Comparison of ENCODE assay signal across 9 cellular contexts in the genomic region with DNA sequence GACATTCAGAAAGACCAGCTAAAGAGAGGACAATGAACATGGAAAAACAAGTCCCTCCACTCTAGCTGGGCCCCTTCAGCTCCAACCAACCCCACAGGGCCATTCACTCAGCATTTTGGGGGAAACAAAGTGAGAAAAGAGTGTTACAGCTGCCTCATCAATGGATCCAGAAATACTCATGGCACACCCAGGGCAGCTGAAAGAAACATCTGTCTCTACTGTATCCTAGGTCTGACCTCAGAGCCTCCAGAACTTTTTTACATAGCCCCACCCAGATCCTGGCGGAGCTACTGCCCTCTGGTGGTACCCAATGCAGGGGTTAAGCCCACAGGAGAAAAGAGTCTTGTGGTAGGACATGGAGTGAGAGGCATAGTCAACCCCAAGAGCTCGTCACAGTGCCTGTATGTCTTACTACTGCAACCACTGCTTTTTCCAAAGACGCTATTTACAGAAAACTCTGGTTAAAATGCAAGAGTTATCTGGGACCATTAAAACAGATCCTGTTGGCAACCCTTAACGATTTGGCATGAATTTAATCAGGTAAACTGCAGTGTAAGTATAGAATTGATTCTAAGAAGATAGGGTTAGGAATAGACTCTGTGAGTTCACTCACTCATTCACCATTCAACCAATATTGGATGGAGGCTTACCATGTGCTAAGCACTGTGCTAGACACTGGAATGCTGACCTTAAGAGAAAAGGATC. TPM values are rescaled to one million over a fixed set of nuclear protein-coding genes. Genes with fewer than 3 reads are reported as not detected.
DNase-seq lines count a peak whose midpoint lies in the region; ATAC-seq and TF ChIP-seq lines count a peak whose summit lies in the region.
"Had no signal": no experiment of that assay in that cellular context is flagged by ENCODE, and none has a peak within 500 bp of the region (broad histone marks: within the 10 kb centered on the region; RNA-seq: fewer than 3 reads in every experiment).

No MANE protein-coding gene starts in this region.

- dilution Hi-C loops in mammary epithelial cell (cut with HindIII; ENCODE audit: low sequenced_read_pairs): no loop called here

- no peak overlapping the region for H3K4me3 Mint-ChIP-seq in neural progenitor cell

- H3K27me3 ChIP-seq in RWPE2 (ENCODE audit: insufficient read depth, poor library complexity, severe bottlenecking) (no peaks in the 10 kb centered on the region), mammary epithelial cell (ENCODE audit: insufficient read depth, low read length) (no peaks in the 10 kb centered on the region), neural progenitor cell (no peaks in the 10 kb centered on the region), dorsolateral prefrontal cortex (no peaks in the 10 kb centered on the region)

- no TSS peak for BruUV-seq in mammary epithelial cell (replicated peaks; lab: Mats Ljungman, UMichigan)

- H3K79me2 ChIP-seq in mammary epithelial cell (ENCODE audit: insufficient read depth, low read length) (no peaks in the 10 kb centered on the region), neural progenitor cell (ENCODE audit: low read depth) (no peaks in the 10 kb centered on the region)

- H3K4me2 ChIP-seq in mammary epithelial cell (ENCODE audit: insufficient read depth, low read depth, low read length) (no peak overlapping the region), neural progenitor cell (no peak overlapping the region)

- in situ Hi-C loops in mammary epithelial cell (cut with MboI; ENCODE audit: low sequenced_read_pairs in 2 of 2): no loop called here

- peaks cover 2% of the 10 kb centered on the region for H3K36me3 Mint-ChIP-seq in neural progenitor cell

- peak; percentile 66 for DNase-seq in COLO829 (ENCODE audit: low spot score)
- DNase-seq in HEK293T (ENCODE audit: extremely low spot score): peak; percentile 71
- DNase-seq in RWPE2 (ENCODE audit: low spot score): no peak
- DNase-seq in mammary epithelial cell: peak; percentile 31
- peak; percentile 65 for DNase-seq in neural progenitor cell (ENCODE audit: low spot score)
- no peak for DNase-seq in NCI-H1436 treated with DMSO at 0.1 percent for 48 hours (lab: John Stamatoyannopoulos, UW)
- DNase-seq in dorsolateral prefrontal cortex: no peak

- H3K27ac Mint-ChIP-seq in neural progenitor cell: no peak overlapping the region

- H3K9me3 ChIP-seq in RWPE2 (ENCODE audit: severe bottlenecking): no peaks in the 10 kb centered on the region
- no peaks in the 10 kb centered on the region for H3K9me3 ChIP-seq in mammary epithelial cell (replicated peaks; ENCODE audit: insufficient read depth, low read length)
- no peaks in the 10 kb centered on the region for H3K9me3 ChIP-seq in neural progenitor cell (ENCODE audit: low read depth)

- H3K4me1 Mint-ChIP-seq in neural progenitor cell: peaks cover 12% of the 10 kb centered on the region

- CTCF ChIA-PET in HEK293T (lab: Yijun Ruan, JAX) (interaction anchor here (0.5 to 3.4 kb wide), 10 partner anchors 10 to 207 kb away, joined by 3 to 36 read pairs (median 4); no protein-coding TSS in a partner anchor), mammary epithelial cell (lab: Charles Lee; ENCODE audit: low non-redundant PET) (interaction anchor here (0.5 to 1.1 kb wide), 3 partner anchors 11 to 26 kb away, joined by 3 to 5 read pairs (median 3); no protein-coding TSS in a partner anchor)

- no peak overlapping the region for H3K4me3 ChIP-seq in RWPE2 (ENCODE audit: severe bottlenecking)
- no peak overlapping the region for H3K4me3 ChIP-seq in mammary epithelial cell (replicated peaks in 1 of 3; ENCODE audit: insufficient read depth in 1 of 3, low read depth in 2 of 3, low read length in 3 of 3)
- no peak overlapping the region for H3K4me3 ChIP-seq in neural progenitor cell
- no peak overlapping the region for H3K4me3 ChIP-seq in dorsolateral prefrontal cortex

- H3F3A ChIP-seq in neural progenitor cell (ENCODE audit: low read depth): no peaks in the 10 kb centered on the region

- H3K36me3 ChIP-seq in RWPE2 (ENCODE audit: low read depth) (peaks cover 12% of the 10 kb centered on the region), mammary epithelial cell (ENCODE audit: insufficient read depth, low read length) (peaks cover 4% of the 10 kb centered on the region), neural progenitor cell (no peaks in the 10 kb centered on the region)

- no peaks in the 10 kb centered on the region for H3K27me3 Mint-ChIP-seq in neural progenitor cell (ENCODE audit: insufficient read depth, low read depth)

- intact Hi-C loops in mammary epithelial cell (cut with micrococcal nuclease): loop anchor here (1.0 kb wide), 1 partner anchor 25 kb away; no protein-coding TSS in a partner anchor
- intact Hi-C loops in dorsolateral prefrontal cortex (cut with DNase I): no loop called here

- H3K27ac ChIP-seq in RWPE2 (ENCODE audit: poor library complexity, severe bottlenecking) (peak overlapping the region; percentile 55), mammary epithelial cell (ENCODE audit: insufficient read depth, low read depth, low read length) (peak overlapping the region; percentile 14), neural progenitor cell (no peak overlapping the region), dorsolateral prefrontal cortex (peak overlapping the region in 1 of 59 donors; percentile 14)

- H3K9ac ChIP-seq in mammary epithelial cell (ENCODE audit: insufficient read depth, low read length): no peak overlapping the region
- H3K9ac ChIP-seq in neural progenitor cell: no peak overlapping the region

- H4K20me1 ChIP-seq in mammary epithelial cell (ENCODE audit: insufficient read depth, low read length): no peaks in the 10 kb centered on the region
- H4K20me1 ChIP-seq in neural progenitor cell (ENCODE audit: low read depth): no peaks in the 10 kb centered on the region

- WGBS in mammary epithelial cell (ENCODE audit: low coverage, missing lambda C conversion rate): 94% methylated on average over 4 of the region's 4 CpGs

- H3K4me1 ChIP-seq in RWPE2 (ENCODE audit: insufficient read depth, poor library complexity, severe bottlenecking) (peaks cover 26% of the 10 kb centered on the region), mammary epithelial cell (ENCODE audit: insufficient read depth, low read length) (peaks cover 24% of the 10 kb centered on the region), neural progenitor cell (no peaks in the 10 kb centered on the region)

- TF ChIP-seq CTCF in RWPE2 (IDR thresholded peaks at IDR 0.05; ENCODE audit: poor library complexity, severe bottlenecking): peak; percentile 98
- peak; percentile 61 to 65 for TF ChIP-seq CTCF in mammary epithelial cell (conservative IDR thresholded peaks at IDR 0.05 in 1 of 2, IDR thresholded peaks at IDR 0.05 in 1 of 2; ENCODE audit: extremely low read depth in 1 of 2, insufficient read depth in 1 of 2, low read depth in 1 of 2, low read length in 2 of 2)
- TF ChIP-seq CTCF in neural progenitor cell (IDR thresholded peaks at IDR 0.05): peak; percentile 76
- TF ChIP-seq CTCF in dorsolateral prefrontal cortex (IDR thresholded peaks at IDR 0.05 in 54 of 56, conservative IDR thresholded peaks at IDR 0.05 in 2 of 56; ENCODE audit: low read depth in 1 of 56, partially characterized antibody in 56 of 56): peak in 28 of 56 donors; percentile 9 to 49 (median 26)

- ATAC-seq in RWPE2 (ENCODE audit: low read depth) (peak; percentile 83), GM19324 (IDR thresholded peaks at IDR 0.05; ENCODE audit: low FRiP score, unreplicated experiment) (no peak)

- POLR2A ChIA-PET in HEK293T (lab: Yijun Ruan, JAX): interaction anchor here (0.6 to 1.3 kb wide), 3 partner anchors 11 to 125 kb away, joined by 3 to 6 read pairs (median 3); no protein-coding TSS in a partner anchor

- H3K9me3 Mint-ChIP-seq in neural progenitor cell: no peaks in the 10 kb centered on the region

- H2AFZ ChIP-seq in mammary epithelial cell (ENCODE audit: low read depth, low read length) (peak overlapping the region; percentile 15), neural progenitor cell (replicated peaks) (no peak overlapping the region)

TF ChIP-seq in HEK293T, 16 proteins besides CTCF, POLR2A, EP300 and RAD21:
- TF ChIP-seq NFRKB (IDR thresholded peaks at IDR 0.05) (no peak), ARNT (IDR thresholded peaks at IDR 0.05) (no peak)

RNA-seq across cellular contexts. Expression of gene FAM83C, which starts 37.4 kb away (rescaled TPM):
- total RNA-seq in mammary epithelial cell (not detected), neural progenitor cell (ENCODE audit: low replicate concordance) (not detected in 2 replicates), dorsolateral prefrontal cortex (under 1 TPM in 2 of 120 experiments, not detected in 118; 0.24 to 0.98 TPM)
- not detected for polyA plus RNA-seq in mammary epithelial cell
- polyA minus RNA-seq in mammary epithelial cell: not detected
- total RNA-seq: mononuclear cell had no signal

RNA-seq across cellular contexts. Expression of gene EIF6, which starts 45.0 kb away (rescaled TPM):
- total RNA-seq in mammary epithelial cell (100 to 1,000 TPM; 203 to 285 TPM), neural progenitor cell (ENCODE audit: low replicate concordance) (47.5 and 71.4 TPM in 2 replicates), dorsolateral prefrontal cortex (10 to 100 TPM; 28.3 to 69.2 (median 53.1) TPM)
- 427 TPM for polyA plus RNA-seq in mammary epithelial cell
- 408 TPM for polyA minus RNA-seq in mammary epithelial cell

RNA-seq across cellular contexts. Expression of gene MMP24OS, which starts 51.7 kb away (rescaled TPM):
- total RNA-seq in mammary epithelial cell: 10 to 100 TPM; 30.8 to 94.6 TPM
- 34.1 TPM for polyA plus RNA-seq in mammary epithelial cell
- 105 TPM for polyA minus RNA-seq in mammary epithelial cell
- 2.9 and 12.0 TPM in 2 replicates for total RNA-seq in neural progenitor cell (ENCODE audit: low replicate concordance)
- 100 to 1,000 TPM in 10 of 120 experiments, 10 to 100 TPM in 110; 55.0 to 112 (median 79.5) TPM for total RNA-seq in dorsolateral prefrontal cortex

Comparison
In these comparisons a context has a peak if more than half of its experiments do, and no peak if none do; other contexts are left out.
1. DNase-seq: peak in COLO829 (single experiment), HEK293T (single experiment), mammary epithelial cell (single experiment) and neural progenitor cell (single experiment); none in RWPE2 (single experiment), NCI-H1436 treated with DMSO at 0.1 percent for 48 hours (single experiment) and dorsolateral prefrontal cortex (0 of 10).